In genomic region chr5:169006206-169006605, GRCh38 we compare ENCODE assay signal across 20 cellular contexts.
DNase-seq lines count a peak whose midpoint lies in the region; ATAC-seq, FAIRE-seq and TF ChIP-seq lines count a peak whose summit lies in the region.
"Had no signal": no experiment of that assay in that cellular context is flagged by ENCODE, and none has a peak within 500 bp of the region (broad histone marks: within the 10 kb centered on the region; RNA-seq: fewer than 3 reads in every experiment).

No MANE protein-coding gene starts in this region.

- H3K4me3 ChIP-seq in AG10803 (ENCODE audit: low read length) (no peak overlapping the region), GM23338 (no peak overlapping the region)

- peaks cover 19% of the 10 kb centered on the region for H3K4me1 ChIP-seq in GM23338 (ENCODE audit: insufficient read depth)

- H3K36me3 Mint-ChIP-seq in GM23338 (ENCODE audit: low read depth) (no peaks in the 10 kb centered on the region), glutamatergic neuron (ENCODE audit: unreplicated experiment) (no peaks in the 10 kb centered on the region)

- no peaks in the 10 kb centered on the region for H3K9me2 ChIP-seq in GM23338 (ENCODE audit: insufficient read depth)

- no peak overlapping the region for H3K4me2 ChIP-seq in GM23338

- H3K4me3 Mint-ChIP-seq in GM23338 (no peak overlapping the region), glutamatergic neuron (ENCODE audit: unreplicated experiment) (peak overlapping the region; percentile 13)

- no peak overlapping the region for H2AFZ ChIP-seq in GM23338

- H3K4me1 Mint-ChIP-seq in GM23338: peaks cover 32% of the 10 kb centered on the region
- H3K4me1 Mint-ChIP-seq in glutamatergic neuron (ENCODE audit: low read depth, unreplicated experiment): peaks cover 9% of the 10 kb centered on the region

- H3K79me2 ChIP-seq in GM23338 (replicated peaks; ENCODE audit: insufficient read depth): no peaks in the 10 kb centered on the region

- no peaks in the 10 kb centered on the region for H3K27me3 ChIP-seq in GM23338 (ENCODE audit: insufficient read depth)

- no peaks in the 10 kb centered on the region for H3K36me3 ChIP-seq in GM23338 (ENCODE audit: insufficient read depth)

- no peaks in the 10 kb centered on the region for H4K20me1 ChIP-seq in GM23338 (replicated peaks; ENCODE audit: insufficient read depth)

- TF ChIP-seq CTCF in AG10803 (conservative IDR thresholded peaks at IDR 0.05; ENCODE audit: low read length) (no peak), GM23338 (conservative IDR thresholded peaks at IDR 0.05; ENCODE audit: low read depth in 2 of 2) (no peak), glutamatergic neuron (IDR thresholded peaks at IDR 0.05; ENCODE audit: partially characterized antibody, unreplicated experiment) (no peak)

- DNase-seq in AG10803 (ENCODE audit: low read depth): peak; percentile 26
- no peak for DNase-seq in GM23338 (ENCODE audit: low spot score)
- DNase-seq in cerebellar cortex (ENCODE audit: low spot score): peak; percentile 91
- DNase-seq in glutamatergic neuron: no peak
- DNase-seq in H54 (ENCODE audit: insufficient read length, low spot score): no peak
- DNase-seq in stimulated activated naive CD8-positive, alpha-beta T cell treated with anti-CD3 and anti-CD28 coated beads, Interleukin-15, Interleukin-2, amounts not matched to agents 100 U/mL and 50 U/mL, for 24 hours: no peak
- DNase-seq in islet precursor cell: no peak
- DNase-seq: ACHN, AML-193, GDM1, KBM-7, NCI-H1105, NCI-H1694, NCI-H2081 treated with DMSO at 0.1 percent for 48 hours, NCI-H510A treated with DMSO at 0.1 percent for 48 hours, NCI-H774, RPMI8226, SIG-M5 had no signal

- H3K27ac Mint-ChIP-seq in GM23338: no peak overlapping the region
- H3K27ac Mint-ChIP-seq in glutamatergic neuron (ENCODE audit: unreplicated experiment): peak overlapping the region; percentile 2

- no peak for FAIRE-seq in H54 (lab: Jason Lieb, UNC)
- FAIRE-seq: HepG2 had no signal

- H3F3A ChIP-seq in GM23338 (replicated peaks; ENCODE audit: low read depth): no peaks in the 10 kb centered on the region

- ATAC-seq in GM23338: peak; percentile 20; the same call in 1 of the 3 replicates
- ATAC-seq in stimulated activated naive CD8-positive, alpha-beta T cell treated with anti-CD3 and anti-CD28 coated beads, Interleukin-15, Interleukin-2, amounts not matched to agents 100 U/mL and 50 U/mL, for 24 hours: no peak
- ATAC-seq: HepG2 had no signal

- no peak overlapping the region for H3K27ac ChIP-seq in GM23338 (ENCODE audit: low read depth)
- H3K27ac ChIP-seq: C4-2B had no signal

- H3K27me3 Mint-ChIP-seq in GM23338 (ENCODE audit: insufficient read depth, low read depth, poor library complexity): peaks cover 6% of the 10 kb centered on the region
- peaks cover 4% of the 10 kb centered on the region for H3K27me3 Mint-ChIP-seq in glutamatergic neuron (ENCODE audit: unreplicated experiment)

- no peak for TF ChIP-seq POLR2A in H54 (IDR thresholded peaks at IDR 0.05; ENCODE audit: low read depth, low read length)

- H3K9me3 Mint-ChIP-seq in GM23338 (no peaks in the 10 kb centered on the region), glutamatergic neuron (ENCODE audit: unreplicated experiment) (peaks cover 2% of the 10 kb centered on the region)

TF ChIP-seq in GM23338, 12 proteins besides CTCF, POLR2A, EP300 and RAD21 (continues in another document):
- TF ChIP-seq POLR2AphosphoS5 (IDR thresholded peaks at IDR 0.05; ENCODE audit: low read depth) (no peak), NANOG (IDR thresholded peaks at IDR 0.05; ENCODE audit: borderline replicate concordance) (no peak), ZNF331 (CRISPR knock-in tag; IDR thresholded peaks at IDR 0.05; ENCODE audit: low read depth) (no peak), JUNB (IDR thresholded peaks at IDR 0.05; ENCODE audit: unreplicated experiment) (no peak), EZH2phosphoT487 (IDR thresholded peaks at IDR 0.05; ENCODE audit: unreplicated experiment) (no peak), REST (IDR thresholded peaks at IDR 0.05; ENCODE audit: unreplicated experiment) (no peak), ZNF462 (CRISPR knock-in tag; IDR thresholded peaks at IDR 0.05) (no peak), STAT1 (IDR thresholded peaks at IDR 0.05; ENCODE audit: unreplicated experiment) (no peak)

Comparison
In these comparisons a context has a peak if more than half of its experiments do, and no peak if none do; other contexts are left out.
1. DNase-seq: peak in AG10803 (single experiment) and cerebellar cortex (single experiment); none in GM23338 (single experiment), glutamatergic neuron (single experiment), H54 (single experiment), stimulated activated naive CD8-positive, alpha-beta T cell treated with anti-CD3 and anti-CD28 coated beads, Interleukin-15, Interleukin-2, amounts not matched to agents 100 U/mL and 50 U/mL, for 24 hours (single experiment) and islet precursor cell (single experiment).